ENCODE assay signal across 13 cellular contexts in genomic region chr22:45533731-45534130, GRCh38. TPM values are rescaled to one million over a fixed set of nuclear protein-coding genes. Genes with fewer than 3 reads are reported as not detected.
DNase-seq lines count a peak whose midpoint lies in the region; TF ChIP-seq lines count a peak whose summit lies in the region.
"Had no signal": no experiment of that assay in that cellular context is flagged by ENCODE, and none has a peak within 500 bp of the region (broad histone marks: within the 10 kb centered on the region; RNA-seq: fewer than 3 reads in every experiment).

No MANE protein-coding gene starts in this region.

- no peak overlapping the region for H3K4ac ChIP-seq in mesenchymal stem cell (ENCODE audit: low read depth in 1 of 2, low read length in 2 of 2)

- H3K23ac ChIP-seq in mesenchymal stem cell (ENCODE audit: low read length in 2 of 2) = no peak overlapping the region

- H2AK5ac ChIP-seq in mesenchymal stem cell (ENCODE audit: low read length, severe bottlenecking) = no peak overlapping the region

- DNase-seq in NCI-H2081 (lab: John Stamatoyannopoulos, UW) = peak; percentile 16 to 56
- no peak for DNase-seq in NCI-H2081 treated with DMSO at 0.1 percent for 48 hours (lab: John Stamatoyannopoulos, UW)
- no peak for DNase-seq in RWPE1 (ENCODE audit: low spot score)
- DNase-seq in mesenchymal stem cell = no peak
- no peak for DNase-seq in uterus
- DNase-seq in H7 = no peak
- DNase-seq in HCEC 1CT = no peak
- DNase-seq: KG1; NCI-H1048; NCI-H1930; NK-92 treated with Interleukin-12 subunit alpha and Interleukin-12 subunit beta, amount 100 ng/mL, for 24 hours; PC-3 had no signal

- TF ChIP-seq CTCF in RWPE1 (conservative IDR thresholded peaks at IDR 0.05; ENCODE audit: low read depth) (no peak), uterus (IDR thresholded peaks at IDR 0.05) (no peak)

- H3K9me3 ChIP-seq in mesenchymal stem cell (ENCODE audit: control insufficient read depth, low read length) (no peaks in the 10 kb centered on the region), uterus (no peaks in the 10 kb centered on the region)
- H3K9me3 ChIP-seq: A549 had no signal

- no peak overlapping the region for H2BK120ac ChIP-seq in mesenchymal stem cell (ENCODE audit: low read depth, low read length)

- no peaks in the 10 kb centered on the region for H3K27me3 ChIP-seq in mesenchymal stem cell (ENCODE audit: control insufficient read depth in 1 of 2, insufficient read depth in 1 of 2, low read length in 2 of 2)
- no peaks in the 10 kb centered on the region for H3K27me3 ChIP-seq in uterus
- H3K27me3 ChIP-seq in H7 (ENCODE audit: control insufficient read depth, insufficient read depth, low read length) = no peaks in the 10 kb centered on the region

- peaks cover 12% of the 10 kb centered on the region for H3K79me1 ChIP-seq in mesenchymal stem cell (replicated peaks; ENCODE audit: low read length, poor library complexity, severe bottlenecking)

- CTCF ChIA-PET in RWPE1 (lab: Yijun Ruan, JAX) = interaction anchor here (1.1 kb wide), 1 partner anchor 15 kb away, joined by 3 read pairs; no protein-coding TSS in a partner anchor

- intact Hi-C loops in uterus (cut with DNase I; ENCODE audit: low total_unique reads) = no loop called here

- no peak overlapping the region for H2BK5ac ChIP-seq in mesenchymal stem cell (ENCODE audit: low read depth, low read length, poor library complexity, severe bottlenecking)

- H3K4me2 ChIP-seq in mesenchymal stem cell (ENCODE audit: low read length, poor library complexity, severe bottlenecking) = no peak overlapping the region
- H3K4me2 ChIP-seq: A549 had no signal

- peak overlapping the region; percentile 7 for H4K91ac ChIP-seq in mesenchymal stem cell (ENCODE audit: low read length)

- H3K4me1 ChIP-seq in mesenchymal stem cell (ENCODE audit: control insufficient read depth, insufficient read depth, low read depth, low read length) (peaks cover 35% of the 10 kb centered on the region), uterus (peaks cover 0 to 21% of the 10 kb centered on the region in 2 donors)
- H3K4me1 ChIP-seq: A549 had no signal

- peaks cover 53 to 89% of the 10 kb centered on the region in 2 experiments for H3K36me3 ChIP-seq in mesenchymal stem cell (ENCODE audit: control insufficient read depth in 1 of 2, insufficient read depth in 2 of 2, low read depth in 1 of 2, low read length in 2 of 2)
- no peaks in the 10 kb centered on the region for H3K36me3 ChIP-seq in uterus
- peaks cover 24% of the 10 kb centered on the region for H3K36me3 ChIP-seq in H7 (replicated peaks; ENCODE audit: control insufficient read depth, insufficient read depth, low read length)

- H3K14ac ChIP-seq in mesenchymal stem cell (ENCODE audit: low read length in 2 of 2) = no peak overlapping the region

- no peak overlapping the region for H2BK12ac ChIP-seq in mesenchymal stem cell (ENCODE audit: low read length in 2 of 2)

- POLR2A ChIA-PET in RWPE1 (lab: Yijun Ruan, JAX; ENCODE audit: low non-redundant PET) = no interaction called here

- no peak overlapping the region for H2BK15ac ChIP-seq in mesenchymal stem cell (ENCODE audit: low read depth, poor library complexity, severe bottlenecking)

- over 99% methylated on average over 16 of the region's 16 CpGs for WGBS in mesenchymal stem cell

- H3K4me3 ChIP-seq in mesenchymal stem cell (ENCODE audit: insufficient read depth in 1 of 2, low read depth in 1 of 2, low read length in 2 of 2) = no peak overlapping the region
- no peak overlapping the region for H3K4me3 ChIP-seq in uterus
- H3K4me3 ChIP-seq in H7 (ENCODE audit: insufficient read depth, low read depth, low read length) = no peak overlapping the region
- H3K4me3 ChIP-seq: A549 had no signal

- peak overlapping the region; percentile 75 for H3K27ac ChIP-seq in RWPE1
- no peak overlapping the region for H3K27ac ChIP-seq in mesenchymal stem cell (ENCODE audit: low read length, poor library complexity, severe bottlenecking)
- H3K27ac ChIP-seq in uterus = peak overlapping the region; percentile 23 to 65
- H3K27ac ChIP-seq: A549 had no signal

- no peak overlapping the region for H3K9ac ChIP-seq in mesenchymal stem cell (ENCODE audit: low read length)

- TF ChIP-seq POLR2A in uterus (IDR thresholded peaks at IDR 0.05) = no peak

- no peak overlapping the region for H4K8ac ChIP-seq in mesenchymal stem cell (ENCODE audit: low read length)

- no peak overlapping the region for H3K18ac ChIP-seq in mesenchymal stem cell (ENCODE audit: low read depth in 1 of 2, low read length in 2 of 2)

- no peak overlapping the region for H2AFZ ChIP-seq in mesenchymal stem cell (ENCODE audit: low read depth, low read length)

RNA-seq across cellular contexts. Expression of gene FBLN1, which starts 31.0 kb away (rescaled TPM):
- polyA plus RNA-seq in mesenchymal stem cell (2013, experiment 1 of 2) = 190 TPM
- polyA plus RNA-seq in mesenchymal stem cell (2013, experiment 2 of 2) = 191 TPM
- total RNA-seq in uterus = 100 to 1,000 TPM; 388 to 644 (median 479) TPM
- 126 and 132 TPM in 2 replicates for total RNA-seq in H7 (2014; rRNA removed; shearing (Covaris generic))

Comparison
In these comparisons a context has a peak if more than half of its experiments do, and no peak if none do; other contexts are left out.
1. DNase-seq: peak in NCI-H2081 (2 of 2); none in NCI-H2081 treated with DMSO at 0.1 percent for 48 hours (single experiment), RWPE1 (single experiment), mesenchymal stem cell (single experiment), uterus (0 of 2), H7 (single experiment) and HCEC 1CT (single experiment).